15 cellular contexts compared by ENCODE assay signal in the genomic region with DNA sequence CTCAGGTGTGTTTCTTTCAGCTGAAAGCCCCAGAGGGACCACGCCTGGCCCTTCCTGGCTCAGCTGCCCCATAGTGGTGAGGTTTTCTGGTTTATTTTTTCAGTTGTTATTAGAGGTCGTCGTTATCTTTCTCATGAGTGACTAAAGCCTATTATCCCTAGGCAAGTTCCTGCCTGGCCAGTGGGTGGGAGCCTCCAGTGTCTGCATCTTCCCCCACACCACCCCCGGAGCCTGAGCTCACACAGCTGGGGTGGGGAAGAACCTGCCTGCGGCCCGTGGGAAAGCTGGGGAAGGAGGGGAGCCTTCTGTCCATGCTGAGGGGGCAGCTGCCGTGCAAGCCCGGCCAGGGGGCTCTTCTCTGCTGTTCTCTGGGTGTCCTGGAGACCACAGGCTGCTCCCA.
"Had no signal": no experiment of that assay in that cellular context is flagged by ENCODE, and none has a peak within 500 bp of the region (broad histone marks: within the 10 kb centered on the region; RNA-seq: fewer than 3 reads in every experiment).

No MANE protein-coding gene starts in this region.

- H3K4me1 ChIP-seq: sigmoid colon had no signal

- H3K36me3 ChIP-seq: ascending aorta, ovary, sigmoid colon had no signal

- DNase-seq: activated CD4-positive, alpha-beta T cell treated with anti-CD3 and anti-CD28 coated beads for 4 hours; activated CD8-positive, alpha-beta memory T cell treated with anti-CD3 and anti-CD28 coated beads, Interleukin-2, amount 50 U/mL, for 48 hours; activated CD8-positive, alpha-beta T cell treated with anti-CD3 and anti-CD28 coated beads, Interleukin-2, amount 10 ng/mL, durations not matched to agents 7 days and 5 days; dermis blood vessel endothelial cell; foreskin fibroblast; ovary; sigmoid colon; stimulated activated CD4-positive, alpha-beta T cell treated with anti-CD3 and anti-CD28 coated beads, Interleukin-4, amount 100 ng/mL, for 1 hour; stimulated activated CD8-positive, alpha-beta memory T cell treated with anti-CD3 and anti-CD28 coated beads, Interleukin-4, amount 100 ng/mL, for 48 hours; stimulated activated naive CD8-positive, alpha-beta T cell treated with anti-CD3 and anti-CD28 coated beads, Interleukin-15, Interleukin-2, amounts not matched to agents 100 U/mL and 50 U/mL, for 24 hours; T-cell; T1000 had no signal

- H3K27ac ChIP-seq: ascending aorta, ovary, sigmoid colon, VCaP had no signal

- H3K4me3 ChIP-seq: ascending aorta, ovary, sigmoid colon had no signal

- H3K27me3 ChIP-seq: ascending aorta, ovary, sigmoid colon had no signal

- FAIRE-seq: islet of Langerhans had no signal
